11 cellular contexts compared by ENCODE assay signal in genomic region chr10:79128923-79129305, GRCh38.
DNase-seq lines count a peak whose midpoint lies in the region; ATAC-seq lines count a peak whose summit lies in the region.
"Had no signal": no experiment of that assay in that cellular context is flagged by ENCODE, and none has a peak within 500 bp of the region (broad histone marks: within the 10 kb centered on the region; RNA-seq: fewer than 3 reads in every experiment).

No MANE protein-coding gene starts in this region.

- peaks cover 14% of the 10 kb centered on the region for H3K36me3 Mint-ChIP-seq in stimulated activated effector memory CD8-positive, alpha-beta T cell treated with anti-CD3 and anti-CD28 coated beads, Interleukin-12 subunit alpha, Interleukin-12 subunit beta, amount 100 ng/mL, for 72 hours
- H3K36me3 Mint-ChIP-seq in activated naive CD4-positive, alpha-beta T cell treated with anti-CD3 and anti-CD28 coated beads for 36 hours (ENCODE audit: low read depth): no peaks in the 10 kb centered on the region
- H3K36me3 Mint-ChIP-seq: memory B cell had no signal

- peak overlapping the region; percentile 63 for H3K27ac Mint-ChIP-seq in stimulated activated effector memory CD8-positive, alpha-beta T cell treated with anti-CD3 and anti-CD28 coated beads, Interleukin-12 subunit alpha, Interleukin-12 subunit beta, amount 100 ng/mL, for 72 hours
- no peak overlapping the region for H3K27ac Mint-ChIP-seq in activated naive CD4-positive, alpha-beta T cell treated with anti-CD3 and anti-CD28 coated beads for 36 hours
- H3K27ac Mint-ChIP-seq: memory B cell had no signal

- H3K4me3 ChIP-seq in right cardiac atrium (ENCODE audit: low read length): no peak overlapping the region
- H3K4me3 ChIP-seq: thoracic aorta had no signal

- no peaks in the 10 kb centered on the region for H3K27me3 ChIP-seq in right cardiac atrium (ENCODE audit: control insufficient read depth, insufficient read depth)

- WGBS in right cardiac atrium: 36% methylated on average over 4 of the region's 4 CpGs

- CTCF ChIA-PET in activated naive CD4-positive, alpha-beta T cell treated with anti-CD3 and anti-CD28 coated beads for 36 hours (lab: Charles Lee): no interaction called here

- H3K27me3 Mint-ChIP-seq in activated naive CD4-positive, alpha-beta T cell treated with anti-CD3 and anti-CD28 coated beads for 36 hours (ENCODE audit: low read depth): no peaks in the 10 kb centered on the region

- H3K9me3 Mint-ChIP-seq in stimulated activated effector memory CD8-positive, alpha-beta T cell treated with anti-CD3 and anti-CD28 coated beads, Interleukin-12 subunit alpha, Interleukin-12 subunit beta, amount 100 ng/mL, for 72 hours: no peaks in the 10 kb centered on the region
- no peaks in the 10 kb centered on the region for H3K9me3 Mint-ChIP-seq in activated naive CD4-positive, alpha-beta T cell treated with anti-CD3 and anti-CD28 coated beads for 36 hours
- H3K9me3 Mint-ChIP-seq: memory B cell had no signal

- H3K4me3 Mint-ChIP-seq in stimulated activated effector memory CD8-positive, alpha-beta T cell treated with anti-CD3 and anti-CD28 coated beads, Interleukin-12 subunit alpha, Interleukin-12 subunit beta, amount 100 ng/mL, for 72 hours: no peak overlapping the region
- no peak overlapping the region for H3K4me3 Mint-ChIP-seq in activated naive CD4-positive, alpha-beta T cell treated with anti-CD3 and anti-CD28 coated beads for 36 hours
- H3K4me3 Mint-ChIP-seq: memory B cell had no signal

- peaks cover 54% of the 10 kb centered on the region for H3K4me1 ChIP-seq in right cardiac atrium (ENCODE audit: control insufficient read depth, insufficient read depth, low read length)

- peak overlapping the region; percentile 23 for H3K27ac ChIP-seq in right cardiac atrium (ENCODE audit: low read length)
- H3K27ac ChIP-seq: thoracic aorta had no signal

- peaks cover 18% of the 10 kb centered on the region for H3K4me1 Mint-ChIP-seq in stimulated activated effector memory CD8-positive, alpha-beta T cell treated with anti-CD3 and anti-CD28 coated beads, Interleukin-12 subunit alpha, Interleukin-12 subunit beta, amount 100 ng/mL, for 72 hours
- no peaks in the 10 kb centered on the region for H3K4me1 Mint-ChIP-seq in activated naive CD4-positive, alpha-beta T cell treated with anti-CD3 and anti-CD28 coated beads for 36 hours (ENCODE audit: low read depth)

- DNase-seq in NCI-H510A treated with DMSO at 0.1 percent for 48 hours (lab: John Stamatoyannopoulos, UW) (peak; percentile 46), NCI-H510A (lab: John Stamatoyannopoulos, UW) (no peak), NCI-H69 (lab: John Stamatoyannopoulos, UW) (peak; percentile 35), right cardiac atrium (no peak), COLO829 (ENCODE audit: low spot score) (no peak)
- DNase-seq in stimulated activated effector memory CD8-positive, alpha-beta T cell treated with anti-CD3 and anti-CD28 coated beads, Interleukin-12 subunit alpha, Interleukin-12 subunit beta, amount 100 ng/mL, for 72 hours (ENCODE audit: low spot score in 2 of 2): no peak
- DNase-seq in activated naive CD4-positive, alpha-beta T cell treated with anti-CD3 and anti-CD28 coated beads for 36 hours: no peak
- DNase-seq: activated T-cell treated with anti-CD3 and anti-CD28 coated beads, Interleukin-2, amount 50 U/mL, for 1 hour had no signal

- ATAC-seq in right cardiac atrium (no peak), GM19351 (IDR thresholded peaks at IDR 0.05; ENCODE audit: unreplicated experiment) (no peak)
- ATAC-seq in stimulated activated effector memory CD8-positive, alpha-beta T cell treated with anti-CD3 and anti-CD28 coated beads, Interleukin-12 subunit alpha, Interleukin-12 subunit beta, amount 100 ng/mL, for 72 hours: no peak

- H3K9me3 ChIP-seq in right cardiac atrium (ENCODE audit: control insufficient read depth, low read length): no peaks in the 10 kb centered on the region
- H3K9me3 ChIP-seq: thoracic aorta had no signal

- intact Hi-C loops in right cardiac atrium (cut with DNase I): loop anchor here in 1 of 4 donors (10.0 kb wide), 1 partner anchor 54 kb away; no protein-coding TSS in a partner anchor
- intact Hi-C loops in activated naive CD4-positive, alpha-beta T cell treated with anti-CD3 and anti-CD28 coated beads for 36 hours (cut with micrococcal nuclease): no loop called here

Comparison
In these comparisons a context has a peak if more than half of its experiments do, and no peak if none do; other contexts are left out.
1. DNase-seq: peak in NCI-H510A treated with DMSO at 0.1 percent for 48 hours (single experiment) and NCI-H69 (single experiment); none in NCI-H510A (single experiment), right cardiac atrium (0 of 3), stimulated activated effector memory CD8-positive, alpha-beta T cell treated with anti-CD3 and anti-CD28 coated beads, Interleukin-12 subunit alpha, Interleukin-12 subunit beta, amount 100 ng/mL, for 72 hours (0 of 2), COLO829 (single experiment) and activated naive CD4-positive, alpha-beta T cell treated with anti-CD3 and anti-CD28 coated beads for 36 hours (single experiment).